ENCODE assay signal across 14 cellular contexts in the genomic region with DNA sequence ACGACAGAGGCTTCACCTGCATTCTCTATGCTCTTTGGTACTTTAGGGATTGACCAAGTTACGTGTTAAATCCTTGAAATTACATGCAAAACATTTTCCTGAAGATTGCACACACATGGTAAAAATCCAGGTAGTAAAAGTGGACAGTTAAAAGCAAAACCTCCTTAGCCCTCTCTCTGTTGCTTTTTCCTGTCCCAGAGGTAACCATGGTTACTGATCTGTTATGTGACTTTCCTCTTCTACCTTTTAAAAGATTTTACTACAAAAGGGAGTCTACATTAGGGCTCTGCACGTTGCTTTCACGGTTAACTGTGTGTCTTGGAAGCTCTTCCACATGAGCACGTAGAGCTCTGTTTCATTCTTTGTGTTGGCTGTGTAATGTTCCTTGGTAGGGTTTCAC.
"Had no signal": no experiment of that assay in that cellular context is flagged by ENCODE, and none has a peak within 500 bp of the region (broad histone marks: within the 10 kb centered on the region; RNA-seq: fewer than 3 reads in every experiment).

No MANE protein-coding gene starts in this region.

- H3K4me3 ChIP-seq: dorsolateral prefrontal cortex, left lung, pancreas, testis had no signal

- H3K36me3 ChIP-seq: left lung, pancreas had no signal

- H3K27ac ChIP-seq: left lung, pancreas, testis had no signal

- H3K9me3 ChIP-seq: left lung, pancreas, testis had no signal

- H3K4me1 ChIP-seq: left lung, pancreas had no signal

- ATAC-seq: esophagus mucosa, left lung had no signal

- H3K27me3 ChIP-seq: dorsolateral prefrontal cortex, left lung, pancreas, testis had no signal

- DNase-seq: activated CD4-positive, alpha-beta T cell treated with anti-CD3 and anti-CD28 coated beads, Interleukin-2, amount 10 ng/mL, durations not matched to agents 7 days and 5 days; activated CD4-positive, CD25-positive, alpha-beta regulatory T cell; activated naive CD4-positive, alpha-beta T cell treated with anti-CD3 and anti-CD28 coated beads, Interleukin-2, amount 50 U/mL, for 16 hours; activated T-cell treated with anti-CD3 and anti-CD28 coated beads for 4 hours; amygdala; foreskin fibroblast; islet precursor cell; left lung; pancreas; stimulated activated CD4-positive, alpha-beta T cell treated with anti-CD3 and anti-CD28 coated beads, Interleukin-2, amount 100 ng/mL, for 24 hours; stimulated activated naive CD4-positive, alpha-beta T cell treated with Interleukin-2 at 50 U/mL for 16 hours; testis had no signal
